22 cellular contexts compared by ENCODE assay signal in genomic region chr1:67515324-67516080, GRCh38.
"Had no signal": no experiment of that assay in that cellular context is flagged by ENCODE, and none has a peak within 500 bp of the region (broad histone marks: within the 10 kb centered on the region; RNA-seq: fewer than 3 reads in every experiment).

No MANE protein-coding gene starts in this region.

- H3K4me1 ChIP-seq: psoas muscle, suprapubic skin, transverse colon, uterus had no signal

- H3K27ac ChIP-seq: dorsolateral prefrontal cortex, psoas muscle, suprapubic skin, transverse colon, uterus had no signal

- H3K36me3 ChIP-seq: suprapubic skin, transverse colon, uterus had no signal

- H3K27me3 Mint-ChIP-seq: stimulated activated naive CD8-positive, alpha-beta T cell treated with anti-CD3 and anti-CD28 coated beads, Interleukin-15, amount 100 ng/mL, for 72 hours had no signal

- H3K4me1 Mint-ChIP-seq: activated CD4-positive, alpha-beta memory T cell treated with anti-CD3 and anti-CD28 coated beads, Interleukin-2, amount 10 ng/mL, durations not matched to agents 7 days and 5 days; activated CD8-positive, alpha-beta memory T cell treated with anti-CD3 and anti-CD28 coated beads, Interleukin-2, amount 10 ng/mL, durations not matched to agents 7 days and 5 days; activated naive CD8-positive, alpha-beta T cell treated with anti-CD3 and anti-CD28 coated beads, Interleukin-2, amount 10 ng/mL, durations not matched to agents 7 days and 5 days; activated T-helper 17 cell treated with anti-CD3 and anti-CD28 coated beads, Interleukin-2, amount 50 U/mL, for 72 hours; brain; stimulated activated naive CD8-positive, alpha-beta T cell treated with anti-CD3 and anti-CD28 coated beads, Interleukin-15, amount 100 ng/mL, for 72 hours had no signal

- H3K27me3 ChIP-seq: dorsolateral prefrontal cortex, suprapubic skin, transverse colon, uterus had no signal

- H3K9me3 ChIP-seq: suprapubic skin, transverse colon, uterus had no signal

- H3K4me3 Mint-ChIP-seq: activated CD4-positive, alpha-beta memory T cell treated with anti-CD3 and anti-CD28 coated beads, Interleukin-2, amount 10 ng/mL, durations not matched to agents 7 days and 5 days; activated CD8-positive, alpha-beta memory T cell treated with anti-CD3 and anti-CD28 coated beads, Interleukin-2, amount 10 ng/mL, durations not matched to agents 7 days and 5 days; activated naive CD8-positive, alpha-beta T cell treated with anti-CD3 and anti-CD28 coated beads, Interleukin-2, amount 10 ng/mL, durations not matched to agents 7 days and 5 days; activated T-helper 17 cell treated with anti-CD3 and anti-CD28 coated beads, Interleukin-2, amount 50 U/mL, for 72 hours; brain; stimulated activated naive CD8-positive, alpha-beta T cell treated with anti-CD3 and anti-CD28 coated beads, Interleukin-15, amount 100 ng/mL, for 72 hours; T-helper 2 cell treated with Interferon-gamma antibody and Interleukin-4, amounts not matched to agents 5 μg/mL and 100 μg/mL, for 36 hours had no signal

- DNase-seq: activated CD4-positive, alpha-beta memory T cell treated with anti-CD3 and anti-CD28 coated beads, Interleukin-2, amount 10 ng/mL, durations not matched to agents 7 days and 5 days; activated CD4-positive, alpha-beta T cell treated with anti-CD3 and anti-CD28 coated beads for 48 hours; activated CD4-positive, CD25-positive, alpha-beta regulatory T cell; activated CD8-positive, alpha-beta memory T cell treated with anti-CD3 and anti-CD28 coated beads, Interleukin-2, amount 10 ng/mL, durations not matched to agents 7 days and 5 days; activated naive CD4-positive, alpha-beta T cell treated with Interleukin-2 at 50 U/mL for 16 hours; activated naive CD8-positive, alpha-beta T cell treated with anti-CD3 and anti-CD28 coated beads, Interleukin-2, amount 10 ng/mL, durations not matched to agents 7 days and 5 days; anterior cingulate cortex; caudate nucleus; dorsolateral prefrontal cortex; left colon; midbrain; psoas muscle; right cardiac atrium; small intestine; stimulated activated CD4-positive, alpha-beta T cell treated with anti-CD3 and anti-CD28 coated beads, Interleukin-4, amount 100 ng/mL, for 1 hour; stimulated activated naive CD8-positive, alpha-beta T cell treated with anti-CD3 and anti-CD28 coated beads, Interleukin-15, amount 100 ng/mL, for 72 hours; transverse colon; uterus had no signal

- H3K36me3 Mint-ChIP-seq: activated CD8-positive, alpha-beta memory T cell treated with anti-CD3 and anti-CD28 coated beads, Interleukin-2, amount 10 ng/mL, durations not matched to agents 7 days and 5 days; activated naive CD8-positive, alpha-beta T cell treated with anti-CD3 and anti-CD28 coated beads, Interleukin-2, amount 10 ng/mL, durations not matched to agents 7 days and 5 days; brain had no signal

- ATAC-seq: activated CD8-positive, alpha-beta memory T cell treated with anti-CD3 and anti-CD28 coated beads, Interleukin-2, amount 10 ng/mL, durations not matched to agents 7 days and 5 days; activated T-helper 17 cell treated with anti-CD3 and anti-CD28 coated beads, Interleukin-2, amount 50 U/mL, for 72 hours; left colon; psoas muscle; right cardiac atrium; stimulated activated naive CD8-positive, alpha-beta T cell treated with anti-CD3 and anti-CD28 coated beads, Interleukin-15, amount 100 ng/mL, for 72 hours had no signal

- H3K4me3 ChIP-seq: dorsolateral prefrontal cortex, psoas muscle, suprapubic skin, transverse colon, uterus had no signal
